Comparison of ENCODE assay signal across 8 cellular contexts in the genomic region with DNA sequence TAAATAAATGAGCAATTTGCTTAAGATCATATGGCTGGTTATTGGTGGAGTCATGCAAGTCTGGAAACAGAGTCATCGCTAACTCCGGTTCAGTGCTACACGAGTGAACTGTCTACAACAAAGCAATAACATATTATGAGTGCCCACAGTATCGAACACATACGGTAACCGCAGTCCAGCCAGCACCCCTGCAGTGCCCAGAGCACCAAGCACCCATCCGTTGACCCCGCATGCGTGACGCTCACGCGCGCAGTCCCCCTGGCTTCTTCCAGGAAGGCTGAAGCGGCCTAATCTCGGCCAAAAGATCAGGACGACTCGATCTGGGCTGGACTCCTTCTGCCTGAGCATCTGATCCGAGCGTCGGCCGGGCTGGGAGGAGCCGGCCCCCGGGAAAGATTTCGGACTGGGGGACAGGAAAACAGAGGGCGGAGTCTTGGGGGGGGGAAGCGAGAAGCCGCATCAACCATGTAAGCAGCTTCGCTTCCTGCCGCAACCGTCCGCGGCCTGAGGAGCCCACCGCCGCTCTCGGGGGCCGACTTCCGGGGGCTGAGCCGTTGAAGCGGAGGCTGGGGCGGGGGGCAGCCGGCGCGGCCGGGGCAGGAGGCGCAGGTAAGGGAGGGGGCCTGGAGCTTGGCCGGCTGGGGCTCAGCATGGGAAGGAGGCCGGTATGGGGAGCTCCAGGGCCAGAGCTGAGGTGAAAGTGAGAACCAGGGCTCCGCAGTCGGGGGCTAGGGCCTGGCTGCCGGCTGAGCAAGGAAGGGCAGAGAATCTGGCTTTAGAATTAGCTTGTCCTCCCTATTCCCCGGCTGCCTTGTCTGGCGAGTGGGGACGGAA. TPM values are rescaled to one million over a fixed set of nuclear protein-coding genes. Genes with fewer than 3 reads are reported as not detected.
DNase-seq lines count a peak whose midpoint lies in the region; ATAC-seq, FAIRE-seq and TF ChIP-seq lines count a peak whose summit lies in the region.

A gene with protein sequence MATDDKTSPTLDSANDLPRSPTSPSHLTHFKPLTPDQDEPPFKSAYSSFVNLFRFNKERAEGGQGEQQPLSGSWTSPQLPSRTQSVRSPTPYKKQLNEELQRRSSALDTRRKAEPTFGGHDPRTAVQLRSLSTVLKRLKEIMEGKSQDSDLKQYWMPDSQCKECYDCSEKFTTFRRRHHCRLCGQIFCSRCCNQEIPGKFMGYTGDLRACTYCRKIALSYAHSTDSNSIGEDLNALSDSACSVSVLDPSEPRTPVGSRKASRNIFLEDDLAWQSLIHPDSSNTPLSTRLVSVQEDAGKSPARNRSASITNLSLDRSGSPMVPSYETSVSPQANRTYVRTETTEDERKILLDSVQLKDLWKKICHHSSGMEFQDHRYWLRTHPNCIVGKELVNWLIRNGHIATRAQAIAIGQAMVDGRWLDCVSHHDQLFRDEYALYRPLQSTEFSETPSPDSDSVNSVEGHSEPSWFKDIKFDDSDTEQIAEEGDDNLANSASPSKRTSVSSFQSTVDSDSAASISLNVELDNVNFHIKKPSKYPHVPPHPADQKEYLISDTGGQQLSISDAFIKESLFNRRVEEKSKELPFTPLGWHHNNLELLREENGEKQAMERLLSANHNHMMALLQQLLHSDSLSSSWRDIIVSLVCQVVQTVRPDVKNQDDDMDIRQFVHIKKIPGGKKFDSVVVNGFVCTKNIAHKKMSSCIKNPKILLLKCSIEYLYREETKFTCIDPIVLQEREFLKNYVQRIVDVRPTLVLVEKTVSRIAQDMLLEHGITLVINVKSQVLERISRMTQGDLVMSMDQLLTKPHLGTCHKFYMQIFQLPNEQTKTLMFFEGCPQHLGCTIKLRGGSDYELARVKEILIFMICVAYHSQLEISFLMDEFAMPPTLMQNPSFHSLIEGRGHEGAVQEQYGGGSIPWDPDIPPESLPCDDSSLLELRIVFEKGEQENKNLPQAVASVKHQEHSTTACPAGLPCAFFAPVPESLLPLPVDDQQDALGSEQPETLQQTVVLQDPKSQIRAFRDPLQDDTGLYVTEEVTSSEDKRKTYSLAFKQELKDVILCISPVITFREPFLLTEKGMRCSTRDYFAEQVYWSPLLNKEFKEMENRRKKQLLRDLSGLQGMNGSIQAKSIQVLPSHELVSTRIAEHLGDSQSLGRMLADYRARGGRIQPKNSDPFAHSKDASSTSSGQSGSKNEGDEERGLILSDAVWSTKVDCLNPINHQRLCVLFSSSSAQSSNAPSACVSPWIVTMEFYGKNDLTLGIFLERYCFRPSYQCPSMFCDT (N-terminal part only) (plus strand): TSS at position 449 of the 834 bp plus-strand sequence. CDS start 5,265 bp downstream, outside the sequence.

- 0 out of 2 replicates have a peak within 1 kb of the TSS, but pooled peaks have one; percentile 18 for H2BK15ac ChIP-seq in H1 (ENCODE audit: low read length)

- H3K27me3 Mint-ChIP-seq in activated CD8-positive, alpha-beta memory T cell treated with anti-CD3 and anti-CD28 coated beads, Interleukin-2, amount 10 ng/mL, durations not matched to agents 7 days and 5 days, result no peaks in the 10 kb centered on the region
- H3K27me3 Mint-ChIP-seq in memory B cell, result no peaks in the 10 kb centered on the region

- H4K5ac ChIP-seq in H1 (ENCODE audit: insufficient read length, low read depth, low read length), result peak within 1 kb of the TSS; percentile 81

- H3K79me2 ChIP-seq in H1 (ENCODE audit: control insufficient read depth in 1 of 2, insufficient read depth in 2 of 2, low read length in 2 of 2), result peaks cover 7 to 45% of the 10 kb centered on the region in 2 experiments

- H3K27me3 ChIP-seq in NT2/D1 (ENCODE audit: insufficient read depth, insufficient read length) (no peaks in the 10 kb centered on the region), H1 (replicated peaks in 1 of 4; ENCODE audit: control insufficient read depth in 3 of 4, extremely low read depth in 1 of 4, insufficient read depth in 3 of 4, low read length in 3 of 4) (no peaks in the 10 kb centered on the region)

- peak within 1 kb of the TSS; percentile 70 to 86 for H3K4me2 ChIP-seq in H1 (ENCODE audit: insufficient read depth in 1 of 2, low read depth in 2 of 2, low read length in 2 of 2)

- 2% methylated on average over 39 of the region's 53 CpGs; no CpG with 5 or more reads in 1 of the 2 experiments for WGBS in H1 (ENCODE audit: extremely low coverage in 1 of 2, insufficient coverage in 1 of 2, insufficient read length in 1 of 2, insufficient replicate concordance in 2 of 2, low coverage in 1 of 2, low lambda C conversion rate in 2 of 2, missing lambda C conversion rate in 1 of 2), 2 experiments

- DNase-seq in COR-L47 (lab: John Stamatoyannopoulos, UW) (peak; percentile 98), HUDEP-2 (lab: John Stamatoyannopoulos, UW; ENCODE audit: unreplicated experiment in 76 of 76) (peak; percentile 20 to 96 (median 91)), NT2/D1 (ENCODE audit: low read depth, low spot score) (peak; percentile 97), H1 (ENCODE audit: low read depth in 1 of 2, low spot score in 2 of 2) (peak; percentile 92 to 93), memory B cell (ENCODE audit: low spot score in 2 of 2) (peak; percentile 84 to 86)
- DNase-seq in activated CD8-positive, alpha-beta memory T cell treated with anti-CD3 and anti-CD28 coated beads, Interleukin-2, amount 10 ng/mL, durations not matched to agents 7 days and 5 days, result peak; percentile 96
- peak; percentile 75 for DNase-seq in stimulated activated CD8-positive, alpha-beta memory T cell treated with anti-CD3 and anti-CD28 coated beads, Interleukin-12 subunit alpha, Interleukin-12 subunit beta, amount 100 ng/mL, for 24 hours (ENCODE audit: extremely low read depth)

- POLR2A ChIA-PET in H1 (lab: Charles Lee; ENCODE audit: partially characterized antibody), result interaction anchor here (1.0 to 4.9 kb wide), 3 partner anchors 9 to 17 kb away, joined by 3 to 68 read pairs (median 7); a partner anchor contains a TSS

- peak in 1 of 2 experiments; percentile 56; a peak in 1 of 3 replicates for TF ChIP-seq EP300 in H1 (IDR thresholded peaks at IDR 0.05; ENCODE audit: borderline replicate concordance in 1 of 2, low read depth in 2 of 2, low read length in 2 of 2)

- H2AFZ ChIP-seq in H1 (ENCODE audit: low read length), result peak within 1 kb of the TSS; percentile 86

- no peaks in the 10 kb centered on the region for H3K9me3 Mint-ChIP-seq in activated CD8-positive, alpha-beta memory T cell treated with anti-CD3 and anti-CD28 coated beads, Interleukin-2, amount 10 ng/mL, durations not matched to agents 7 days and 5 days (ENCODE audit: low read depth)
- H3K9me3 Mint-ChIP-seq in memory B cell, result peaks cover 2% of the 10 kb centered on the region

- H3K56ac ChIP-seq in H1 (replicated peaks; ENCODE audit: insufficient read length, low read depth, low read length), result peak within 1 kb of the TSS; percentile 54

- peaks cover 8% of the 10 kb centered on the region for H3K36me3 Mint-ChIP-seq in activated CD8-positive, alpha-beta memory T cell treated with anti-CD3 and anti-CD28 coated beads, Interleukin-2, amount 10 ng/mL, durations not matched to agents 7 days and 5 days
- no peaks in the 10 kb centered on the region for H3K36me3 Mint-ChIP-seq in memory B cell

- H2BK5ac ChIP-seq in H1 (ENCODE audit: low read depth, low read length), result peak within 1 kb of the TSS; percentile 88

- peaks cover 5% of the 10 kb centered on the region; the same call in 1 of the 2 replicates for H3K23me2 ChIP-seq in H1 (ENCODE audit: low read depth, low read length)

- H2BK20ac ChIP-seq in H1 (ENCODE audit: low read length), result no peak within 1 kb of the TSS

- H3K9ac ChIP-seq in NT2/D1 (ENCODE audit: insufficient read length, low read depth), result peak within 1 kb of the TSS; percentile 89
- peak within 1 kb of the TSS; percentile 49 to 69 (median 66) for H3K9ac ChIP-seq in H1 (replicated peaks in 1 of 4; ENCODE audit: extremely low read depth in 1 of 4, low read depth in 3 of 4, low read length in 3 of 4)

- H3K4me3 Mint-ChIP-seq in activated CD8-positive, alpha-beta memory T cell treated with anti-CD3 and anti-CD28 coated beads, Interleukin-2, amount 10 ng/mL, durations not matched to agents 7 days and 5 days, result peak within 1 kb of the TSS; percentile 83
- H3K4me3 Mint-ChIP-seq in memory B cell, result peak within 1 kb of the TSS; percentile 90

- peak within 1 kb of the TSS; percentile 75; the same call in 1 of the 2 replicates for H4K8ac ChIP-seq in H1 (ENCODE audit: extremely low read depth, insufficient read depth, low read length)

- H3K18ac ChIP-seq in H1 (ENCODE audit: extremely low read depth, low read length), result peak within 1 kb of the TSS; percentile 19

- peaks cover 0 to 5% of the 10 kb centered on the region in 2 experiments for H4K20me1 ChIP-seq in H1 (replicated peaks in 1 of 2; ENCODE audit: control insufficient read depth in 1 of 2, insufficient read depth in 2 of 2, low read length in 2 of 2)

- H2BK120ac ChIP-seq in H1 (replicated peaks; ENCODE audit: low read depth, low read length), result peak within 1 kb of the TSS; percentile 68

- H3K79me1 ChIP-seq in H1 (ENCODE audit: low read depth, low read length), result peaks cover 5% of the 10 kb centered on the region

- peak within 1 kb of the TSS; percentile 96 for H3K27ac Mint-ChIP-seq in activated CD8-positive, alpha-beta memory T cell treated with anti-CD3 and anti-CD28 coated beads, Interleukin-2, amount 10 ng/mL, durations not matched to agents 7 days and 5 days
- peak within 1 kb of the TSS; percentile 94 for H3K27ac Mint-ChIP-seq in memory B cell

- H2BK12ac ChIP-seq in H1 (ENCODE audit: low read depth, low read length), result peak within 1 kb of the TSS; percentile 65; the same call in 1 of the 2 replicates

- ATAC-seq in GM21381 (IDR thresholded peaks at IDR 0.05; ENCODE audit: unreplicated experiment) (peak; percentile 77), memory B cell (ENCODE audit: low read depth) (peak; percentile 79)
- peak; percentile 91 for ATAC-seq in activated CD8-positive, alpha-beta memory T cell treated with anti-CD3 and anti-CD28 coated beads, Interleukin-2, amount 10 ng/mL, durations not matched to agents 7 days and 5 days

- FAIRE-seq in H1 (lab: Jason Lieb, UNC), result peak; percentile 87

- peak within 1 kb of the TSS; percentile 70 for H4K91ac ChIP-seq in H1 (replicated peaks; ENCODE audit: insufficient read length, low read length)

- no peak for TF ChIP-seq CTCF in H1 (IDR thresholded peaks at IDR 0.05; ENCODE audit: control extremely low read depth in 1 of 3, insufficient read depth in 1 of 3, low read depth in 1 of 3, low read length in 3 of 3)

- peak within 1 kb of the TSS; percentile 50 for H3K27ac ChIP-seq in H1 (ENCODE audit: low read depth, low read length)

- peak; percentile 52 to 64 for TF ChIP-seq POLR2A in H1 (IDR thresholded peaks at IDR 0.05; ENCODE audit: control extremely low read depth in 1 of 2, low read depth in 2 of 2, low read length in 2 of 2)

- peaks cover 49% of the 10 kb centered on the region for H3K4me1 Mint-ChIP-seq in activated CD8-positive, alpha-beta memory T cell treated with anti-CD3 and anti-CD28 coated beads, Interleukin-2, amount 10 ng/mL, durations not matched to agents 7 days and 5 days
- H3K4me1 Mint-ChIP-seq in memory B cell, result peaks cover 25% of the 10 kb centered on the region

- H3K4me1 ChIP-seq in NT2/D1 (ENCODE audit: insufficient read depth, insufficient read length) (no peaks in the 10 kb centered on the region), H1 (replicated peaks in 1 of 4; ENCODE audit: control insufficient read depth in 3 of 4, insufficient read depth in 4 of 4, low read length in 3 of 4) (peaks cover 0 to 8% (median 4%) of the 10 kb centered on the region in 4 experiments; a peak in 5 of 7 replicates)

- peak within 1 kb of the TSS; percentile 22 for H3K14ac ChIP-seq in H1 (ENCODE audit: insufficient read length)

- H3K9me3 ChIP-seq in NT2/D1 (ENCODE audit: insufficient read depth, low read length) (no peaks in the 10 kb centered on the region), H1 (ENCODE audit: insufficient read depth in 2 of 2, low read depth in 1 of 2, low read length in 1 of 2) (no peaks in the 10 kb centered on the region)

- H3K4me3 ChIP-seq in NT2/D1 (ENCODE audit: insufficient read length, low read depth), result peak within 1 kb of the TSS; percentile 78
- H3K4me3 ChIP-seq in H1 (ENCODE audit: extremely low read depth in 1 of 4, insufficient read depth in 2 of 4, low read depth in 3 of 4, low read length in 4 of 4), result peak within 1 kb of the TSS; percentile 85 to 87 (median 86)

- TF ChIP-seq RAD21 in H1 (IDR thresholded peaks at IDR 0.05 in 1 of 2, conservative IDR thresholded peaks at IDR 0.05 in 1 of 2; ENCODE audit: low read depth in 2 of 2, low read length in 2 of 2), result no peak

- no peak within 1 kb of the TSS; the same call in 1 of the 2 replicates for H2AK5ac ChIP-seq in H1 (ENCODE audit: low read depth, low read length)

- H3K36me3 ChIP-seq in NT2/D1 (ENCODE audit: insufficient read depth, insufficient read length, low read length) (peaks cover 9% of the 10 kb centered on the region), H1 (ENCODE audit: control insufficient read depth in 2 of 4, insufficient read depth in 4 of 4, low read length in 3 of 4) (no peaks in the 10 kb centered on the region)

- no peak within 1 kb of the TSS for H3K23ac ChIP-seq in H1 (ENCODE audit: insufficient read length)

- CTCF ChIA-PET in activated CD8-positive, alpha-beta memory T cell treated with anti-CD3 and anti-CD28 coated beads, Interleukin-2, amount 10 ng/mL, durations not matched to agents 7 days and 5 days (lab: Charles Lee), result interaction anchor here (1.3 to 6.9 kb wide), 3 partner anchors 9 to 90 kb away, joined by 3 to 70 read pairs (median 4); a partner anchor contains a TSS
- CTCF ChIA-PET in H1 (lab: Charles Lee; ENCODE audit: partially characterized antibody), result interaction anchor here (0.6 to 5.3 kb wide), 4 partner anchors 11 to 164 kb away, joined by 3 to 32 read pairs (median 15); a partner anchor contains a TSS

- peak within 1 kb of the TSS; percentile 32 for H3K4ac ChIP-seq in H1 (replicated peaks; ENCODE audit: insufficient read length, low read depth, low read length)

RNA-seq across cellular contexts. Expression of the gene that starts here (rescaled TPM):
- 10 to 100 TPM; 27.3 to 32.6 TPM for total RNA-seq in activated CD8-positive, alpha-beta memory T cell treated with anti-CD3 and anti-CD28 coated beads, Interleukin-2, amount 10 ng/mL, durations not matched to agents 7 days and 5 days
- total RNA-seq in H1 (2021; fragmentation: NEBNext Ultra II Directional; extraction: Animal tissue kit (Norgen Biotek cat#: 25700)), result 33.5 and 35.8 TPM in 2 replicates
- 7.4 and 8.8 TPM in 2 replicates for polyA plus RNA-seq in H1 (2011; rRNA removed)
- 12.5 TPM for polyA plus RNA-seq in H1 (2011; cell fraction: cytosol; rRNA removed)
- polyA plus RNA-seq in H1 (2011; cell fraction: nucleus; rRNA removed), result 19.3 TPM
- polyA plus RNA-seq in H1 (2012, experiment 1 of 2), result 7.7 to 15.2 TPM (median 10.9 TPM) in 4 replicates
- polyA plus RNA-seq in H1 (2012, experiment 2 of 2), result 0.55 TPM
- 15.0 TPM for polyA plus RNA-seq in H1 (2013, experiment 1 of 2)
- 14.8 TPM for polyA plus RNA-seq in H1 (2013, experiment 2 of 2)
- 54.9 and 78.0 TPM in 2 replicates for polyA minus RNA-seq in H1 (2011; rRNA and poly(A)+ RNA removed)
- polyA minus RNA-seq in H1 (2011; cell fraction: cytosol; rRNA and poly(A)+ RNA removed), result 27.2 TPM
- 81.6 TPM for polyA minus RNA-seq in H1 (2011; cell fraction: nucleus; rRNA and poly(A)+ RNA removed)

Comparison
In these comparisons a context has a peak if more than half of its experiments do, and no peak if none do; other contexts are left out.
1. Peak in every context shown above with its lines: DNase-seq, ATAC-seq, H3K4me3 ChIP-seq and H3K27ac ChIP-seq.